8 cellular contexts compared by ENCODE assay signal in genomic region chr1:42657981-42658879, GRCh38. TPM values are rescaled to one million over a fixed set of nuclear protein-coding genes. Genes with fewer than 3 reads are reported as not detected.
DNase-seq lines count a peak whose midpoint lies in the region; FAIRE-seq and TF ChIP-seq lines count a peak whose summit lies in the region.

Gene PPIH (plus strand): TSS chr1:42658423. CDS start chr1:42658447, 24 bp downstream.

- peaks cover 2 to 38% of the 10 kb centered on the region in 2 donors for H3K36me3 ChIP-seq in neuronal stem cell (replicated peaks in 1 of 2; ENCODE audit: control insufficient read depth in 2 of 2, insufficient read depth in 2 of 2, low read length in 2 of 2)

- peak within 1 kb of the TSS; percentile 94 for H3K4me2 ChIP-seq in neuronal stem cell (ENCODE audit: insufficient read depth, low read length, poor library complexity, severe bottlenecking)

- H2BK5ac ChIP-seq in neuronal stem cell (ENCODE audit: low read length): no peak within 1 kb of the TSS

- peaks cover 22% of the 10 kb centered on the region for H3K36me3 Mint-ChIP-seq in activated naive CD4-positive, alpha-beta T cell treated with anti-CD3 and anti-CD28 coated beads for 36 hours (ENCODE audit: low read depth)

- no peak within 1 kb of the TSS for H4K8ac ChIP-seq in neuronal stem cell (ENCODE audit: low read depth, low read length)

- peak within 1 kb of the TSS; percentile 49 for H2BK15ac ChIP-seq in neuronal stem cell (ENCODE audit: low read length)

- TF ChIP-seq CTCF in subcutaneous adipose tissue (IDR thresholded peaks at IDR 0.05; ENCODE audit: low read depth): no peak

- H3K4me3 Mint-ChIP-seq in activated naive CD4-positive, alpha-beta T cell treated with anti-CD3 and anti-CD28 coated beads for 36 hours: peak within 1 kb of the TSS; percentile 98

- H3K4ac ChIP-seq in neuronal stem cell (ENCODE audit: low read length): peak within 1 kb of the TSS; percentile 38

- no CpG with 5 or more reads among the region's 53 CpGs for WGBS in neuronal stem cell (ENCODE audit: extremely low coverage in 2 of 2, insufficient read length in 2 of 2, insufficient replicate concordance in 1 of 2), 2 donors

- DNase-seq in GM04504 (ENCODE audit: low read depth) (peak; percentile 80), HEK293T (ENCODE audit: extremely low spot score) (peak; percentile 96), NAMALWA (ENCODE audit: low spot score) (peak; percentile 96), SK-N-DZ (ENCODE audit: low spot score) (peak; percentile 90), frontal cortex (ENCODE audit: low spot score in 2 of 2) (peak; percentile 61 to 85), neuronal stem cell (ENCODE audit: low spot score) (peak; percentile 82)
- DNase-seq in activated naive CD4-positive, alpha-beta T cell treated with anti-CD3 and anti-CD28 coated beads for 36 hours: peak; percentile 97

- intact Hi-C loops in activated naive CD4-positive, alpha-beta T cell treated with anti-CD3 and anti-CD28 coated beads for 36 hours (cut with micrococcal nuclease): loop anchor here (1.0 to 2.0 kb wide), 3 partner anchors 24 to 189 kb away; partner anchors contain the start of genes C1orf50, P3H1, YBX1 and ZNF691

- H3K9me3 ChIP-seq in neuronal stem cell (replicated peaks in 1 of 2; ENCODE audit: control insufficient read depth in 2 of 2, insufficient read depth in 1 of 2, low read depth in 1 of 2, low read length in 2 of 2): no peaks in the 10 kb centered on the region

- H3K27ac ChIP-seq in neuronal stem cell (replicated peaks; ENCODE audit: low read length): no peak within 1 kb of the TSS

- peak within 1 kb of the TSS; percentile 94 for H3K18ac ChIP-seq in neuronal stem cell (ENCODE audit: low read length)

- peak within 1 kb of the TSS; percentile 92 to 94 for H3K4me3 ChIP-seq in neuronal stem cell (ENCODE audit: low read length in 2 of 2)

- peak within 1 kb of the TSS; percentile 89 for H3K9ac ChIP-seq in neuronal stem cell (ENCODE audit: low read depth, low read length, poor library complexity)

- H3K9me3 Mint-ChIP-seq in activated naive CD4-positive, alpha-beta T cell treated with anti-CD3 and anti-CD28 coated beads for 36 hours: no peaks in the 10 kb centered on the region

- H3K4me1 ChIP-seq in neuronal stem cell (ENCODE audit: control insufficient read depth in 2 of 2, insufficient read depth in 1 of 2, low read depth in 1 of 2, low read length in 2 of 2): peaks cover 5 to 8% of the 10 kb centered on the region in 2 donors

- peak within 1 kb of the TSS; percentile 86 for H2AFZ ChIP-seq in neuronal stem cell (ENCODE audit: low read length)

- peak within 1 kb of the TSS; percentile 89 for H3K23ac ChIP-seq in neuronal stem cell (ENCODE audit: low read depth, low read length, poor library complexity)

- H2BK12ac ChIP-seq in neuronal stem cell (ENCODE audit: low read length): no peak within 1 kb of the TSS

- no peak for FAIRE-seq in frontal cortex (lab: Jason Lieb, UNC)

- no peaks in the 10 kb centered on the region for H3K27me3 Mint-ChIP-seq in activated naive CD4-positive, alpha-beta T cell treated with anti-CD3 and anti-CD28 coated beads for 36 hours (ENCODE audit: low read depth)

- H3K27me3 ChIP-seq in neuronal stem cell (ENCODE audit: control insufficient read depth in 3 of 3, insufficient read depth in 3 of 3, low read depth in 1 of 3, low read length in 3 of 3): no peaks in the 10 kb centered on the region

- POLR2A ChIA-PET in HEK293T (lab: Yijun Ruan, JAX): interaction anchor here (0.7 to 2.8 kb wide), 21 partner anchors 8 to 398 kb away, joined by 3 to 32 read pairs (median 4); partner anchors contain the start of genes C1orf50, P3H1 and YBX1

- H3K4me1 Mint-ChIP-seq in activated naive CD4-positive, alpha-beta T cell treated with anti-CD3 and anti-CD28 coated beads for 36 hours (ENCODE audit: low read depth): peaks cover 36% of the 10 kb centered on the region

- H3K14ac ChIP-seq in neuronal stem cell (ENCODE audit: low read length): peak within 1 kb of the TSS; percentile 91

- H2BK120ac ChIP-seq in neuronal stem cell (ENCODE audit: low read depth, low read length): no peak within 1 kb of the TSS

- H4K91ac ChIP-seq in neuronal stem cell (ENCODE audit: low read depth, low read length, poor library complexity): peak within 1 kb of the TSS; percentile 82

- peak within 1 kb of the TSS; percentile 94 for H3K27ac Mint-ChIP-seq in activated naive CD4-positive, alpha-beta T cell treated with anti-CD3 and anti-CD28 coated beads for 36 hours

- peak within 1 kb of the TSS; percentile 90 for H2AK5ac ChIP-seq in neuronal stem cell (ENCODE audit: low read depth, low read length)

- H3K79me1 ChIP-seq in neuronal stem cell (ENCODE audit: low read depth, low read length): peaks cover 10% of the 10 kb centered on the region

- CTCF ChIA-PET in HEK293T (lab: Yijun Ruan, JAX): no interaction called here
- CTCF ChIA-PET in activated naive CD4-positive, alpha-beta T cell treated with anti-CD3 and anti-CD28 coated beads for 36 hours (lab: Charles Lee): interaction anchor here (0.8 to 1.0 kb wide), 2 partner anchors 83 to 108 kb away, joined by 3 to 4 read pairs; partner anchors contain the start of genes C1orf50 and P3H1

TF ChIP-seq in HEK293T, 16 proteins besides CTCF, POLR2A, EP300 and RAD21:
- peak; percentile 98 for TF ChIP-seq L3MBTL2 (conservative IDR thresholded peaks at IDR 0.05)
- no peak for TF ChIP-seq FOXK2 (IDR thresholded peaks at IDR 0.05)
- no peak for TF ChIP-seq NFRKB (IDR thresholded peaks at IDR 0.05)
- TF ChIP-seq ELF4 (IDR thresholded peaks at IDR 0.05): peak; percentile 78; the same call in 1 of the 2 replicates
- TF ChIP-seq LEF1 (IDR thresholded peaks at IDR 0.05; ENCODE audit: borderline replicate concordance): peak; percentile 84

RNA-seq across cellular contexts. Expression of gene PPIH, which starts in this region (rescaled TPM):
- polyA plus RNA-seq in SK-N-DZ (2014; cell fraction: cytosol; rRNA removed): 91.6 and 128 TPM in 2 replicates
- 84.5 and 93.9 TPM in 2 replicates for polyA plus RNA-seq in SK-N-DZ (2014; cell fraction: nucleus; rRNA removed)
- total RNA-seq in activated naive CD4-positive, alpha-beta T cell treated with anti-CD3 and anti-CD28 coated beads for 36 hours: 100 to 1,000 TPM; 107 to 108 TPM
- total RNA-seq in frontal cortex (17.9 TPM), subcutaneous adipose tissue (10 to 100 TPM; 11.9 to 23.6 (median 20.2) TPM)
- 106 TPM for polyA plus RNA-seq in neuronal stem cell (2013, experiment 1 of 2)
- polyA plus RNA-seq in neuronal stem cell (2013, experiment 2 of 2): 102 TPM
